28 cellular contexts compared by ENCODE assay signal in the genomic region with DNA sequence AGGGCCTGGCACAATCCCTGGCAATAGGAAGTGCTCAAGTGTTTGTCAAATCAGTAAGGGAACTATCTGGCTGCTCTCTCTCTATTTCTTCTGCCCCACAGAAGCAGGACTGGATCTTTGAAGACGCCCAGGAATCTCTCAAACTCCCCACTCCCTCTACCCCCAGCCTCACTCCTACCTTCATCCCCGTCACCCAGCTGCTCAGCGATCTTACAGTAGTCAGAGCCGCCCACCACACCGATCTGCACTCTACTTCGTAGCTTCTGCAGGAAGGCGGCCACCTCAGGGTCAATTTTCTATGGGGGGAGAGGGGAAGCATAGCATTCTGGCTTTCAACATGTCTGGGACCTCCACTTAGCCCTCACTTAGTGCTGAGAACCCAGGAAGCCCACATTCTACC. TPM values are rescaled to one million over a fixed set of nuclear protein-coding genes. Genes with fewer than 3 reads are reported as not detected.
"Had no signal": no experiment of that assay in that cellular context is flagged by ENCODE, and none has a peak within 500 bp of the region (broad histone marks: within the 10 kb centered on the region; RNA-seq: fewer than 3 reads in every experiment).

No MANE protein-coding gene starts in this region.

- H3K4me3 ChIP-seq: breast epithelium, dorsolateral prefrontal cortex, gastrocnemius medialis, hepatocyte, skin epidermis, uterus had no signal

- H3K27ac ChIP-seq: breast epithelium, gastrocnemius medialis, hepatocyte, skin epidermis, uterus had no signal

- DNase-seq: activated CD4-positive, alpha-beta T cell treated with anti-CD3 and anti-CD28 coated beads for 1 hour; activated CD8-positive, alpha-beta memory T cell treated with anti-CD3 and anti-CD28 coated beads, Interleukin-2, amount 10 ng/mL, durations not matched to agents 7 days and 5 days; activated CD8-positive, alpha-beta T cell treated with anti-CD3 and anti-CD28 coated beads, Interleukin-2, amount 10 ng/mL, durations not matched to agents 7 days and 5 days; activated effector memory CD4-positive, alpha-beta T cell treated with anti-CD3 and anti-CD28 coated beads, Interleukin-2, amount 50 U/mL, for 16 hours; activated naive CD4-positive, alpha-beta T cell treated with anti-CD3 and anti-CD28 coated beads for 36 hours; activated naive CD8-positive, alpha-beta T cell treated with anti-CD3 and anti-CD28 coated beads, Interleukin-2, amount 10 ng/mL, durations not matched to agents 7 days and 5 days; amniotic stem cell; central memory CD4-positive, alpha-beta T cell; dorsolateral prefrontal cortex; effector memory CD4-positive, alpha-beta T cell; erythroblast; gastrocnemius medialis; glutamatergic neuron; kidney; left colon; naive B cell; stimulated activated CD4-positive, alpha-beta T cell treated with anti-CD3 and anti-CD28 coated beads, Interleukin-12 subunit alpha, Interleukin-12 subunit beta, amount 100 ng/mL, for 4 hours; stimulated activated CD4-positive, alpha-beta T cell treated with anti-CD3 and anti-CD28 coated beads, Interleukin-4, amount 100 ng/mL, for 1 hour; T-helper 17 cell; T1000; uterus had no signal

- H3K36me3 ChIP-seq: breast epithelium, uterus had no signal

- H3K27me3 Mint-ChIP-seq: activated CD8-positive, alpha-beta memory T cell treated with anti-CD3 and anti-CD28 coated beads, Interleukin-2, amount 10 ng/mL, durations not matched to agents 7 days and 5 days; activated naive CD8-positive, alpha-beta T cell treated with anti-CD3 and anti-CD28 coated beads, Interleukin-2, amount 10 ng/mL, durations not matched to agents 7 days and 5 days; naive B cell; stimulated activated naive CD8-positive, alpha-beta T cell treated with anti-CD3 and anti-CD28 coated beads, Interleukin-15, Interleukin-2, amounts not matched to agents 100 ng/mL and 50 ng/mL, for 24 hours; T-helper 17 cell; type B pancreatic cell had no signal

- H3K4me2 ChIP-seq: hepatocyte had no signal

- ATAC-seq: activated CD8-positive, alpha-beta memory T cell treated with anti-CD3 and anti-CD28 coated beads, Interleukin-2, amount 10 ng/mL, durations not matched to agents 7 days and 5 days; activated CD8-positive, alpha-beta T cell treated with anti-CD3 and anti-CD28 coated beads, Interleukin-2, amount 10 ng/mL, durations not matched to agents 7 days and 5 days; gastrocnemius medialis; left colon; sciatic nerve; T-helper 17 cell had no signal

- H3K27me3 ChIP-seq: breast epithelium, dorsolateral prefrontal cortex, gastrocnemius medialis, hepatocyte, uterus had no signal

- H2AFZ ChIP-seq: hepatocyte had no signal

- H3K9me3 Mint-ChIP-seq: activated naive CD4-positive, alpha-beta T cell treated with anti-CD3 and anti-CD28 coated beads for 36 hours; activated naive CD8-positive, alpha-beta T cell treated with anti-CD3 and anti-CD28 coated beads, Interleukin-2, amount 10 ng/mL, durations not matched to agents 7 days and 5 days; mesothelial cell of epicardium; naive B cell; stimulated activated naive CD8-positive, alpha-beta T cell treated with anti-CD3 and anti-CD28 coated beads, Interleukin-15, Interleukin-2, amounts not matched to agents 100 ng/mL and 50 ng/mL, for 24 hours; type B pancreatic cell had no signal

- H3K4me1 ChIP-seq: uterus had no signal

- H3K9me3 ChIP-seq: breast epithelium, gastrocnemius medialis, uterus had no signal

- H3K4me3 Mint-ChIP-seq: activated CD8-positive, alpha-beta memory T cell treated with anti-CD3 and anti-CD28 coated beads, Interleukin-2, amount 10 ng/mL, durations not matched to agents 7 days and 5 days; activated CD8-positive, alpha-beta T cell treated with anti-CD3 and anti-CD28 coated beads, Interleukin-2, amount 10 ng/mL, durations not matched to agents 7 days and 5 days; activated naive CD4-positive, alpha-beta T cell treated with anti-CD3 and anti-CD28 coated beads for 36 hours; activated naive CD8-positive, alpha-beta T cell treated with anti-CD3 and anti-CD28 coated beads, Interleukin-2, amount 10 ng/mL, durations not matched to agents 7 days and 5 days; mesothelial cell of epicardium; stimulated activated naive CD8-positive, alpha-beta T cell treated with anti-CD3 and anti-CD28 coated beads, Interleukin-15, Interleukin-2, amounts not matched to agents 100 ng/mL and 50 ng/mL, for 24 hours; T-helper 17 cell; type B pancreatic cell had no signal

- H3K27ac Mint-ChIP-seq: activated CD8-positive, alpha-beta memory T cell treated with anti-CD3 and anti-CD28 coated beads, Interleukin-2, amount 10 ng/mL, durations not matched to agents 7 days and 5 days; activated CD8-positive, alpha-beta T cell treated with anti-CD3 and anti-CD28 coated beads, Interleukin-2, amount 10 ng/mL, durations not matched to agents 7 days and 5 days; activated naive CD4-positive, alpha-beta T cell treated with anti-CD3 and anti-CD28 coated beads for 36 hours; activated naive CD8-positive, alpha-beta T cell treated with anti-CD3 and anti-CD28 coated beads, Interleukin-2, amount 10 ng/mL, durations not matched to agents 7 days and 5 days; mesothelial cell of epicardium; stimulated activated naive CD8-positive, alpha-beta T cell treated with anti-CD3 and anti-CD28 coated beads, Interleukin-15, Interleukin-2, amounts not matched to agents 100 ng/mL and 50 ng/mL, for 24 hours; T-helper 17 cell; type B pancreatic cell had no signal

RNA-seq across cellular contexts. Expression of a gene that starts 25.1 kb away (rescaled TPM):
- total RNA-seq: activated CD8-positive, alpha-beta memory T cell treated with anti-CD3 and anti-CD28 coated beads, Interleukin-2, amount 10 ng/mL, durations not matched to agents 7 days and 5 days; activated CD8-positive, alpha-beta T cell treated with anti-CD3 and anti-CD28 coated beads, Interleukin-2, amount 10 ng/mL, durations not matched to agents 7 days and 5 days; activated naive CD4-positive, alpha-beta T cell treated with anti-CD3 and anti-CD28 coated beads for 36 hours; activated naive CD8-positive, alpha-beta T cell treated with anti-CD3 and anti-CD28 coated beads, Interleukin-2, amount 10 ng/mL, durations not matched to agents 7 days and 5 days; T-helper 17 cell had no signal
